ENCODE assay signal across 8 cellular contexts in the genomic region with DNA sequence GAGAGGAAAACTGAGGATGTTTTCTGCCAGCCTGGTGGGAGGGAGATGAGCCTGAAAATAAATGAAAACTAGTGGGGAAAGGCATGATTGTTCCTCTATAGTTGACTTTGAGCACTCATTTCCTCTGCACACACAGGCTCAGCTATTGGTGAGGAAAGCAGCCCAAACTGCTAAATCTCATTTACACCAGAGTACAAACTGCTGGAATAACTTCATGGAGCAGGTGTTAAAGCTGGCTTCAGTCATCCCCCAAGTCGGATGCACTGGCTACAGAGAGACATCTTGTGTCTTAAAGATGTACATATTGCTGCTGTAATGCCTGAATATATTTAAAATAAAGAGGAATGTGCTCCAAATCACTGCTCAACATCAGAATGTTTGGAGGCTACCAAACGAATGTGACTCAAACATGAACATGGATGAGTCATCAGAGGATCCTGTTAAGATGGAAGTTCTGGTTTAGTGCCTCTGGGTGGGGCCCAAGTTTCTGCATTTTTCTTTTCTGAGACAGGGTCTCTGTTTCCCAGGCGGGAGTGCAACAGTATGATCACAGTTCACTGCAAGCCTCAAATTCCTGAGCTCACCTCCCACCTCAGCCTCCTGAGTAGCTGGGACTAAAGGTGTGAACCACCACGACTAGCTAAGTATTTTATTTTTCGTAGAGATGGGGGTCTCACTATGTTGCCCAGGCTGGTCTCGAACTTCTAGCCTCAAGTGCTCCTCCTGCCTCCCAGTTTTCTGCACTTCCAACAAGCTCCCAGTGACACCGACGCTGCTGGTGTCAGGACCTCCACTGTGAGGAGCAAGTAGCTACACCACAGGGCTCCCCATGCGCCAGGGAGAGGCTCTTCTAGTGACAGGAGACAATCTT.
DNase-seq lines count a peak whose midpoint lies in the region; TF ChIP-seq lines count a peak whose summit lies in the region.

No MANE protein-coding gene starts in this region.

- DNase-seq in BJ (ENCODE audit: low read depth) = peak; percentile 8
- peak; percentile 86 for DNase-seq in HS-27A (ENCODE audit: low read depth)
- peak; percentile 79 for DNase-seq in amniotic stem cell (lab: John Stamatoyannopoulos, UW)
- peak; percentile 85 for DNase-seq in kidney tubule cell (ENCODE audit: low spot score)
- DNase-seq in COLO668 (lab: John Stamatoyannopoulos, UW; ENCODE audit: unreplicated experiment) = no peak
- no peak for DNase-seq in Peyer's patch
- DNase-seq in posterior cingulate gyrus = no peak
- no peak for DNase-seq in NCI-H1417 (lab: John Stamatoyannopoulos, UW)

- POLR2A ChIA-PET in BJ (lab: Charles Lee) = no interaction called here

- H3K36me3 ChIP-seq in BJ (ENCODE audit: control insufficient read depth, insufficient read depth, low read length) (no peaks in the 10 kb centered on the region), Peyer's patch (no peaks in the 10 kb centered on the region)

- H3K4me1 ChIP-seq in Peyer's patch = no peaks in the 10 kb centered on the region

- no peak for TF ChIP-seq POLR2A in Peyer's patch (IDR thresholded peaks at IDR 0.05)

- CTCF ChIA-PET in BJ (lab: Yijun Ruan, JAX) = interaction anchor here (1.1 kb wide), 1 partner anchor 18 kb away, joined by 5 read pairs; no protein-coding TSS in a partner anchor

- H3K27me3 ChIP-seq in BJ (ENCODE audit: control insufficient read depth, insufficient read depth, low read length) = no peaks in the 10 kb centered on the region
- H3K27me3 ChIP-seq in Peyer's patch = no peaks in the 10 kb centered on the region

- no peak overlapping the region for H3K27ac ChIP-seq in Peyer's patch

- intact Hi-C loops in posterior cingulate gyrus (cut with DNase I) = no loop called here

- no peak for TF ChIP-seq CTCF in BJ (IDR thresholded peaks at IDR 0.05; ENCODE audit: insufficient read depth, low read depth, low read length)
- TF ChIP-seq CTCF in Peyer's patch (IDR thresholded peaks at IDR 0.05) = no peak

- H3K9me3 ChIP-seq in Peyer's patch = no peaks in the 10 kb centered on the region

- H3K4me3 ChIP-seq in BJ (ENCODE audit: low read depth, low read length) (no peak overlapping the region), Peyer's patch (no peak overlapping the region)

Comparison
In these comparisons a context has a peak if more than half of its experiments do, and no peak if none do; other contexts are left out.
1. DNase-seq: peak in BJ (single experiment), HS-27A (single experiment), amniotic stem cell (single experiment) and kidney tubule cell (single experiment); none in COLO668 (single experiment), Peyer's patch (0 of 3), posterior cingulate gyrus (0 of 10) and NCI-H1417 (0 of 3).